In genomic region chr11:19820100-19820499, GRCh38 we compare ENCODE assay signal across 1 cellular context.
TF ChIP-seq lines count a peak whose summit lies in the region.

No MANE protein-coding gene starts in this region.

TF ChIP-seq in WTC11, 78 proteins besides CTCF, POLR2A, EP300 and RAD21 (continued from another document):
- no peak for TF ChIP-seq FOXP4 (CRISPR knock-in tag; IDR thresholded peaks at IDR 0.05)
- TF ChIP-seq ZNF671 (CRISPR knock-in tag; IDR thresholded peaks at IDR 0.05) = no peak
- TF ChIP-seq MYBL2 (CRISPR knock-in tag; IDR thresholded peaks at IDR 0.05) = no peak
- TF ChIP-seq, protein P1, sequence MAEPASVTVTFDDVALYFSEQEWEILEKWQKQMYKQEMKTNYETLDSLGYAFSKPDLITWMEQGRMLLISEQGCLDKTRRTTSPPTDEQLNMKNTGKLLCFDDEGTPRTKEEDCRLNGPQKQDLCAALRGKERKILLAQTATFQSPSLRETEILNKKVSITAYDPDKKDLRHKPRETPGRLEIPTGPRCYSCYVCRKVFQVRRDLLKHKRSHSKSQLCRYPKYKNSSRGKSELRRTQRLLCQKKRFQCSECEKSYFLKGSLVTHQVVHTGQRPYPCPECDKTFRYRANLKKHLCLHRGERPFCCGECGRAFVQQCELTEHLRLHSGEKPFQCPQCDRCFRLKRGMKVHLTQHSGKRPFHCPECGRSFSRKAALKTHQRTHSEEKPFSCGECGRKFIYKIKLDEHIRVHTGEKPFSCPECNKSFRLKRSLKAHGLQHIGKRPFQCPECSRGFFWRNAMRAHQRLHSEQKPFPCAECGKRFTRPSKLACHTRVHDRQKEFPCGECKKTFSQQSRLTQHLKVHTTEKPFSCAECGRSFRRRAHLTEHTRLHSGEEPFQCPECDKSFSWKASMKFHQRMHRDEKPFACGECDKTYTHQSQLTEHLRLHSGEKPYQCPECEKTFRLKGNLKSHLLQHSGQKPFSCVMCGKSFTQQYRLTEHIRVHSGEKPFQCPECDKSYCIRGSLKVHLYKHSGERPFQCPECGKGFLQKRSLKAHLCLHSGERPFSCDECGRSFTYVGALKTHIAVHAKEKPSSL (CRISPR knock-in tag; conservative IDR thresholded peaks at IDR 0.05) = no peak
